In genomic region chr2:182817558-182817957, GRCh38 we compare ENCODE assay signal across 24 cellular contexts. TPM values are rescaled to one million over a fixed set of nuclear protein-coding genes. Genes with fewer than 3 reads are reported as not detected.
A peak's percentile ranks its signal among the peaks of the same experiment; 100 is the strongest.
DNase-seq lines count a peak whose midpoint lies in the region; ATAC-seq, FAIRE-seq and TF ChIP-seq lines count a peak whose summit lies in the region.
"Had no signal": no experiment of that assay in that cellular context is flagged by ENCODE, and none has a peak within 500 bp of the region (broad histone marks: within the 10 kb centered on the region; RNA-seq: fewer than 3 reads in every experiment).

No MANE protein-coding gene starts in this region.

- H3K27me3 Mint-ChIP-seq in mesothelial cell of epicardium (ENCODE audit: low read depth) = no peaks in the 10 kb centered on the region
- peaks cover 3% of the 10 kb centered on the region for H3K27me3 Mint-ChIP-seq in osteocyte (ENCODE audit: unreplicated experiment)

- peaks cover 8% of the 10 kb centered on the region for H3K27me3 ChIP-seq in adipocyte (replicated peaks; ENCODE audit: control insufficient read depth, insufficient read depth, low read length)

- H3K4me3 Mint-ChIP-seq in mesothelial cell of epicardium (no peak overlapping the region), osteocyte (ENCODE audit: unreplicated experiment) (no peak overlapping the region)
- H3K4me3 Mint-ChIP-seq: CD8-positive, alpha-beta memory T cell had no signal

- no peaks in the 10 kb centered on the region for H3K9me3 Mint-ChIP-seq in mesothelial cell of epicardium
- H3K9me3 Mint-ChIP-seq in osteocyte (ENCODE audit: unreplicated experiment) = no peaks in the 10 kb centered on the region
- H3K9me3 Mint-ChIP-seq: CD8-positive, alpha-beta memory T cell had no signal

- no peak overlapping the region for H3K4me3 ChIP-seq in adipocyte (ENCODE audit: low read length)

- no peaks in the 10 kb centered on the region for H3K36me3 ChIP-seq in adipocyte (ENCODE audit: control insufficient read depth, insufficient read depth, low read length, severe bottlenecking)

- no peak overlapping the region for H3K9ac ChIP-seq in adipocyte (ENCODE audit: low read length)

- H3K4me1 ChIP-seq in adipocyte (ENCODE audit: control insufficient read depth, insufficient read depth, low read length) = peaks cover 14% of the 10 kb centered on the region

- FAIRE-seq in A204.1 (lab: Jason Lieb, UNC) = peak; percentile 9
- FAIRE-seq: GM12892 had no signal

- H3K4me1 Mint-ChIP-seq in mesothelial cell of epicardium = peaks cover 56% of the 10 kb centered on the region
- H3K4me1 Mint-ChIP-seq in osteocyte (ENCODE audit: unreplicated experiment) = peaks cover 32% of the 10 kb centered on the region
- H3K4me1 Mint-ChIP-seq: CD8-positive, alpha-beta memory T cell had no signal

- no peak for ATAC-seq in GM21717 (IDR thresholded peaks at IDR 0.05; ENCODE audit: unreplicated experiment)
- ATAC-seq in GM19035 (IDR thresholded peaks at IDR 0.05; ENCODE audit: unreplicated experiment) = no peak

- H3K27ac Mint-ChIP-seq in mesothelial cell of epicardium = peak overlapping the region; percentile 72
- H3K27ac Mint-ChIP-seq in osteocyte (ENCODE audit: unreplicated experiment) = peak overlapping the region; percentile 67
- H3K27ac Mint-ChIP-seq: CD8-positive, alpha-beta memory T cell had no signal

- H3K9me3 ChIP-seq in adipocyte (ENCODE audit: control insufficient read depth, low read length) = no peaks in the 10 kb centered on the region

- DNase-seq in adipocyte (ENCODE audit: low read depth) = peak; percentile 56
- no peak for DNase-seq in mesothelial cell of epicardium (ENCODE audit: low spot score in 2 of 2, unreplicated experiment in 2 of 2)
- DNase-seq in osteocyte (ENCODE audit: extremely low spot score, unreplicated experiment) = no peak
- no peak for DNase-seq in GM20000 (ENCODE audit: low spot score)
- DNase-seq in GM19238 (ENCODE audit: insufficient read length, low spot score) = no peak
- DNase-seq: 8988T; Calu3; CD8-positive, alpha-beta memory T cell; H7; KBM-7; MM.1S; NCI-H1048; NCI-H1417 treated with DMSO at 0.1 percent for 48 hours; NCI-H187; NCI-H446 treated with DMSO at 0.1 percent for 48 hours; NCI-H526 treated with DMSO at 0.1 percent for 48 hours; Right ventricle myocardium superior had no signal

- no peaks in the 10 kb centered on the region for H3K36me3 Mint-ChIP-seq in mesothelial cell of epicardium
- no peaks in the 10 kb centered on the region for H3K36me3 Mint-ChIP-seq in osteocyte (ENCODE audit: unreplicated experiment)
- H3K36me3 Mint-ChIP-seq: CD8-positive, alpha-beta memory T cell had no signal

- no peak for TF ChIP-seq CTCF in mesothelial cell of epicardium (IDR thresholded peaks at IDR 0.05; ENCODE audit: unreplicated experiment)
- no peak for TF ChIP-seq CTCF in osteocyte (IDR thresholded peaks at IDR 0.05)
- TF ChIP-seq CTCF in GM20000 (IDR thresholded peaks at IDR 0.05; ENCODE audit: extremely low read depth, missing control alignments) = no peak

RNA-seq across cellular contexts. Expression of gene FRZB, which starts 48.9 kb away (rescaled TPM):
- 12.1 to 13.0 TPM (median 12.6 TPM) in 3 replicates for total RNA-seq in mesothelial cell of epicardium
- total RNA-seq in osteocyte = 46.6 and 47.3 TPM in 2 replicates
- total RNA-seq: CD8-positive, alpha-beta memory T cell; Daoy; HT1080; SK-MEL-5 had no signal
